Comparison of ENCODE assay signal across 11 cellular contexts in genomic region chr6:139990865-139991264, GRCh38.
A peak's percentile ranks its signal among the peaks of the same experiment; 100 is the strongest.
DNase-seq lines count a peak whose midpoint lies in the region; ATAC-seq, FAIRE-seq and TF ChIP-seq lines count a peak whose summit lies in the region.
"Had no signal": no experiment of that assay in that cellular context is flagged by ENCODE, and none has a peak within 500 bp of the region (broad histone marks: within the 10 kb centered on the region; RNA-seq: fewer than 3 reads in every experiment).

No MANE protein-coding gene starts in this region.

- peak overlapping the region; percentile 12 for H3K4me3 ChIP-seq in coronary artery
- no peak overlapping the region for H3K4me3 ChIP-seq in keratinocyte (ENCODE audit: control insufficient read depth in 2 of 3, extremely low read depth in 1 of 3, insufficient read depth in 2 of 3, low read depth in 1 of 3, low read length in 3 of 3)
- no peak overlapping the region for H3K4me3 ChIP-seq in rectal smooth muscle tissue (ENCODE audit: low read length)

- H3K9me1 ChIP-seq in keratinocyte (ENCODE audit: control insufficient read depth, extremely low read depth, insufficient read depth, low read length): no peaks in the 10 kb centered on the region

- TF ChIP-seq CTCF in coronary artery (IDR thresholded peaks at IDR 0.05): no peak
- no peak for TF ChIP-seq CTCF in keratinocyte (optimal IDR thresholded peaks at IDR 0.05 in 1 of 3, IDR thresholded peaks at IDR 0.05 in 1 of 3, conservative IDR thresholded peaks at IDR 0.05 in 1 of 3; ENCODE audit: extremely low read depth in 1 of 3, insufficient read depth in 2 of 3, low read length in 3 of 3)

- dilution Hi-C loops in keratinocyte (cut with MboI; ENCODE audit: extremely low pct_ligation_motif_present, low sequenced_read_pairs): no loop called here

- H3K27ac ChIP-seq in coronary artery: peak overlapping the region; percentile 72 to 83
- H3K27ac ChIP-seq in keratinocyte (ENCODE audit: control insufficient read depth, insufficient read depth, low read length): no peak overlapping the region
- H3K27ac ChIP-seq in rectal smooth muscle tissue (ENCODE audit: low read depth, low read length): peak overlapping the region; percentile 77

- H3K27me3 ChIP-seq in keratinocyte (ENCODE audit: control insufficient read depth, extremely low read depth, insufficient read depth, low read length): no peaks in the 10 kb centered on the region
- no peaks in the 10 kb centered on the region for H3K27me3 ChIP-seq in rectal smooth muscle tissue (ENCODE audit: control insufficient read depth, insufficient read depth, low read length)

- H3K9ac ChIP-seq in keratinocyte (ENCODE audit: control insufficient read depth, extremely low read depth, insufficient read depth, low read length) (no peak overlapping the region), rectal smooth muscle tissue (ENCODE audit: low read length) (no peak overlapping the region)

- ATAC-seq in HG02610 (IDR thresholded peaks at IDR 0.05; ENCODE audit: unreplicated experiment): no peak

- DNase-seq in HCEC 1CT (peak; percentile 14), coronary artery (ENCODE audit: low spot score) (no peak), keratinocyte (ENCODE audit: low read depth, low spot score) (no peak), hippocampal formation (lab: John Stamatoyannopoulos, UW) (no peak), NCI-H1930 (lab: John Stamatoyannopoulos, UW) (no peak), NCI-H1694 (lab: John Stamatoyannopoulos, UW) (no peak)
- DNase-seq: activated naive CD8-positive, alpha-beta T cell treated with anti-CD3 and anti-CD28 coated beads, Interleukin-2, amount 10 ng/mL, durations not matched to agents 7 days and 5 days; erythroblast; NCI-H187 had no signal

- no peaks in the 10 kb centered on the region for H3K9me3 ChIP-seq in keratinocyte (ENCODE audit: control insufficient read depth, low read depth, low read length)

- no peak overlapping the region for H3K4me2 ChIP-seq in keratinocyte (ENCODE audit: control insufficient read depth, extremely low read depth, insufficient read depth, low read depth, low read length)

- H2AFZ ChIP-seq in keratinocyte (ENCODE audit: control insufficient read depth, low read length): no peak overlapping the region

- H3K4me1 ChIP-seq in keratinocyte (ENCODE audit: control insufficient read depth, extremely low read depth, insufficient read depth, low read length) (no peaks in the 10 kb centered on the region), rectal smooth muscle tissue (ENCODE audit: control insufficient read depth, insufficient read depth, low read length) (peaks cover 13% of the 10 kb centered on the region)

- H4K20me1 ChIP-seq in keratinocyte (ENCODE audit: control insufficient read depth, extremely low read depth, insufficient read depth, low read length): no peaks in the 10 kb centered on the region

- peak; percentile 51 for FAIRE-seq in keratinocyte (lab: Jason Lieb, UNC)

- no peaks in the 10 kb centered on the region for H3K79me2 ChIP-seq in keratinocyte (ENCODE audit: control insufficient read depth, insufficient read depth, low read length)

- no peaks in the 10 kb centered on the region for H3K36me3 ChIP-seq in keratinocyte (ENCODE audit: control insufficient read depth in 2 of 2, extremely low read depth in 1 of 2, insufficient read depth in 2 of 2, low read length in 2 of 2)
- no peaks in the 10 kb centered on the region for H3K36me3 ChIP-seq in rectal smooth muscle tissue (ENCODE audit: control insufficient read depth, insufficient read depth, low read length)
